In genomic region chr6:89357390-89357789, GRCh38 we compare ENCODE assay signal across 9 cellular contexts. TPM values are rescaled to one million over a fixed set of nuclear protein-coding genes. Genes with fewer than 3 reads are reported as not detected.
DNase-seq lines count a peak whose midpoint lies in the region; ATAC-seq, FAIRE-seq and TF ChIP-seq lines count a peak whose summit lies in the region.
"Had no signal": no experiment of that assay in that cellular context is flagged by ENCODE, and none has a peak within 500 bp of the region (broad histone marks: within the 10 kb centered on the region; RNA-seq: fewer than 3 reads in every experiment).

No MANE protein-coding gene starts in this region.

- H3K4me3 ChIP-seq in BLaER1 (peak overlapping the region; percentile 36), GM12878 (peak overlapping the region; percentile 16; the same call in 1 of the 2 replicates)

- H3K9me3 Mint-ChIP-seq in H9: no peaks in the 10 kb centered on the region; a peak in 2 of 5 replicates
- no peaks in the 10 kb centered on the region for H3K9me3 Mint-ChIP-seq in progenitor cell of endocrine pancreas (ENCODE audit: low read depth)

- CTCF ChIA-PET in GM12878 (lab: Yijun Ruan, JAX): interaction anchor here (1.2 to 17.0 kb wide), 8 partner anchors 7 to 472 kb away, joined by 3 to 260 read pairs (median 20); partner anchors contain the start of gene CASP8AP2

- H3K4ac ChIP-seq in H9 (ENCODE audit: low read depth, low read length): no peak overlapping the region

- H3K27ac Mint-ChIP-seq in H9 (no peak overlapping the region), progenitor cell of endocrine pancreas (no peak overlapping the region)

- no peaks in the 10 kb centered on the region for H3K36me3 ChIP-seq in BLaER1
- no peaks in the 10 kb centered on the region for H3K36me3 ChIP-seq in GM12878 (ENCODE audit: control insufficient read depth in 2 of 2, insufficient read depth in 2 of 2, low read length in 1 of 2)

- H2AFZ ChIP-seq in GM12878 (ENCODE audit: control insufficient read depth, low read depth, low read length) (peak overlapping the region; percentile 52), H9 (ENCODE audit: low read length) (no peak overlapping the region)

- DNase-seq in GM12878 (ENCODE audit: low read depth, low spot score) (peak; percentile 87), H9 (no peak), HPDE6-E6E7 (ENCODE audit: extremely low spot score) (no peak), progenitor cell of endocrine pancreas (ENCODE audit: low spot score, unreplicated experiment) (no peak), GM19240 (ENCODE audit: insufficient read length, low spot score) (no peak)
- DNase-seq: amygdala had no signal

- no peak overlapping the region for H3K56ac ChIP-seq in H9 (ENCODE audit: insufficient read length, low read depth, low read length)

- H3K14ac ChIP-seq in H9 (ENCODE audit: insufficient read depth, low read length): no peak overlapping the region

- no peak overlapping the region for H2BK20ac ChIP-seq in H9 (ENCODE audit: low read depth, low read length, poor library complexity, severe bottlenecking)

- peaks cover 65% of the 10 kb centered on the region for H3K4me1 ChIP-seq in BLaER1
- peaks cover 70% of the 10 kb centered on the region for H3K4me1 ChIP-seq in GM12878 (ENCODE audit: control insufficient read depth, insufficient read depth, low read length)
- no peaks in the 10 kb centered on the region for H3K4me1 ChIP-seq in H9 (ENCODE audit: insufficient read depth, low read length)

- H2BK15ac ChIP-seq in H9 (ENCODE audit: low read depth, low read length): no peak overlapping the region

- H3K27me3 Mint-ChIP-seq in H9 (ENCODE audit: low read depth) (peaks cover 7% of the 10 kb centered on the region), progenitor cell of endocrine pancreas (no peaks in the 10 kb centered on the region)

- H3K9me3 ChIP-seq in BLaER1 (no peaks in the 10 kb centered on the region), GM12878 (replicated peaks; ENCODE audit: control insufficient read depth, insufficient read depth, low read length) (peaks cover 2% of the 10 kb centered on the region; the same call in 2 of the 3 replicates), H9 (ENCODE audit: control insufficient read depth, low read depth, low read length) (no peaks in the 10 kb centered on the region)

- in situ Hi-C loops in GM12878 (cut with MboI): no loop called here

- no peak overlapping the region for H2AK5ac ChIP-seq in H9 (ENCODE audit: insufficient read length, low read length)

- no peaks in the 10 kb centered on the region for H3K27me3 ChIP-seq in BLaER1
- H3K27me3 ChIP-seq in GM12878 (replicated peaks in 1 of 2; ENCODE audit: control insufficient read depth in 2 of 2, insufficient read depth in 2 of 2, low read length in 1 of 2): no peaks in the 10 kb centered on the region
- no peaks in the 10 kb centered on the region for H3K27me3 ChIP-seq in H9 (ENCODE audit: insufficient read depth, low read length)

- H3K79me1 ChIP-seq in H9 (ENCODE audit: insufficient read depth, low read depth, low read length, poor library complexity, severe bottlenecking): no peaks in the 10 kb centered on the region

- H4K20me1 ChIP-seq in BLaER1 (no peaks in the 10 kb centered on the region), GM12878 (ENCODE audit: control insufficient read depth, insufficient read depth) (no peaks in the 10 kb centered on the region), H9 (ENCODE audit: control insufficient read depth, insufficient read depth, insufficient read length) (no peaks in the 10 kb centered on the region)

- 0 out of 7 replicates have a peak, but pooled peaks cover 0 to 2% (median 0%) of the 10 kb centered on the region in 3 experiments for H3K36me3 Mint-ChIP-seq in H9 (ENCODE audit: insufficient read depth in 1 of 3, low read depth in 3 of 3)
- H3K36me3 Mint-ChIP-seq in progenitor cell of endocrine pancreas (ENCODE audit: insufficient read depth): no peaks in the 10 kb centered on the region

- H4K8ac ChIP-seq in H9 (replicated peaks; ENCODE audit: insufficient read length, low read depth, low read length): no peak overlapping the region

- FAIRE-seq in GM12878 (lab: Jason Lieb, UNC): peak; percentile 82

- peak overlapping the region; percentile 75 for H3K4me2 ChIP-seq in BLaER1
- H3K4me2 ChIP-seq in GM12878 (ENCODE audit: control insufficient read depth, insufficient read depth): peak overlapping the region; percentile 97
- no peak overlapping the region for H3K4me2 ChIP-seq in H9 (ENCODE audit: insufficient read depth, insufficient read length, low read length)

- peak; percentile 49 for TF ChIP-seq POLR2A in GM19099 (IDR thresholded peaks at IDR 0.05; ENCODE audit: extremely low read depth, insufficient read length, low read depth)
- TF ChIP-seq POLR2A in GM12878 (IDR thresholded peaks at IDR 0.05; ENCODE audit: low read depth, low read length): peak; percentile 69

- H3K4me1 Mint-ChIP-seq in H9 (peaks cover 16 to 20% of the 10 kb centered on the region in 2 experiments), progenitor cell of endocrine pancreas (ENCODE audit: low read depth) (peaks cover 4% of the 10 kb centered on the region)

- BruUV-seq in GM12878 (replicated peaks; lab: Mats Ljungman, UMichigan): no TSS peak

- peak overlapping the region; percentile 96 for H3K27ac ChIP-seq in BLaER1
- peak overlapping the region; percentile 97 for H3K27ac ChIP-seq in GM12878 (ENCODE audit: control insufficient read depth, insufficient read depth)
- no peak overlapping the region for H3K27ac ChIP-seq in H9 (ENCODE audit: insufficient read length, low read depth, low read length)

- intact Hi-C loops in GM12878 (cut with micrococcal nuclease; ENCODE audit: unreplicated experiment): loop anchor here (2.0 to 10.0 kb wide), 2 partner anchors 277 to 457 kb away; partner anchors contain the start of genes MDN1 and PNRC1

- ATAC-seq in HG03175 (IDR thresholded peaks at IDR 0.05; ENCODE audit: unreplicated experiment): peak; percentile 50
- peak; percentile 43 for ATAC-seq in GM12878

- SMC1A ChIA-PET in GM12878 (lab: Charles Lee; ENCODE audit: uncharacterized antibody, unreplicated experiment): interaction anchor here (0.8 to 12.6 kb wide), 14 partner anchors 7 to 277 kb away, joined by 3 to 252 read pairs (median 4); partner anchors contain the start of gene PNRC1

- H3K79me2 ChIP-seq in GM12878 (ENCODE audit: control insufficient read depth, insufficient read depth, low read length) (peaks cover 31% of the 10 kb centered on the region), H9 (ENCODE audit: insufficient read depth, low read length) (no peaks in the 10 kb centered on the region)

- TF ChIP-seq CTCF in GM12878 (IDR thresholded peaks at IDR 0.05 in 2 of 3, conservative IDR thresholded peaks at IDR 0.05 in 1 of 3; ENCODE audit: control insufficient read depth in 2 of 3, extremely low read depth in 1 of 3, insufficient read depth in 1 of 3, low read depth in 3 of 3, low read length in 3 of 3) (no peak), H9 (conservative IDR thresholded peaks at IDR 0.05) (no peak), progenitor cell of endocrine pancreas (IDR thresholded peaks at IDR 0.05; ENCODE audit: unreplicated experiment) (no peak)

- H2BK120ac ChIP-seq in H9 (ENCODE audit: low read depth, low read length, poor library complexity, severe bottlenecking): no peak overlapping the region

- POLR2A ChIA-PET in GM12878 (lab: Charles Lee): interaction anchor here (0.6 to 4.0 kb wide), 8 partner anchors 8 to 277 kb away, joined by 3 to 30 read pairs (median 8); partner anchors contain the start of gene PNRC1

- no peak overlapping the region for H2BK5ac ChIP-seq in H9 (ENCODE audit: insufficient read length, low read length)

- H3K23me2 ChIP-seq in H9 (ENCODE audit: insufficient read length, low read depth, low read length, poor library complexity, severe bottlenecking): peaks cover under 1% of the 10 kb centered on the region

- H3K23ac ChIP-seq in H9 (ENCODE audit: insufficient read length, low read depth, low read length): no peak overlapping the region

- H3K18ac ChIP-seq in H9 (ENCODE audit: insufficient read length, low read depth, low read length): no peak overlapping the region

- H4K91ac ChIP-seq in H9 (ENCODE audit: insufficient read length, low read depth, low read length): no peak overlapping the region

- no peak for TF ChIP-seq RAD21 in GM12878 (IDR thresholded peaks at IDR 0.05; ENCODE audit: insufficient read depth, low read depth, low read length)

- no peak overlapping the region for H4K5ac ChIP-seq in H9 (ENCODE audit: insufficient read length, low read depth, low read length)

- RAD21 ChIA-PET in GM12878 (lab: Charles Lee; ENCODE audit: unreplicated experiment): interaction anchor here (1.0 to 12.7 kb wide), 7 partner anchors 7 to 374 kb away, joined by 3 to 187 read pairs (median 18); partner anchors contain the start of gene PM20D2

- no peak overlapping the region for H3K4me3 Mint-ChIP-seq in H9
- no peak overlapping the region for H3K4me3 Mint-ChIP-seq in progenitor cell of endocrine pancreas (ENCODE audit: low read depth)

- WGBS in GM12878 (ENCODE audit: insufficient coverage, insufficient replicate concordance, low lambda C conversion rate, missing lambda C conversion rate): 0% methylated on average over 3 of the region's 3 CpGs
- no CpG with 5 or more reads among the region's 3 CpGs for WGBS in H9 (ENCODE audit: extremely low coverage, insufficient read length, low lambda C conversion rate)

- TF ChIP-seq EP300 in GM12878 (IDR thresholded peaks at IDR 0.05; ENCODE audit: borderline replicate concordance in 1 of 2, control insufficient read depth in 1 of 2, low read depth in 2 of 2, low read length in 2 of 2): peak; percentile 37 to 85; a peak in 3 of 4 replicates

- no peak overlapping the region for H2BK12ac ChIP-seq in H9 (ENCODE audit: insufficient read length, low read depth, low read length)

- peak overlapping the region; percentile 83 for H3K9ac ChIP-seq in BLaER1
- peak overlapping the region; percentile 74 for H3K9ac ChIP-seq in GM12878 (ENCODE audit: control insufficient read depth, insufficient read depth, low read length)
- H3K9ac ChIP-seq in H9 (ENCODE audit: extremely low read depth, insufficient read length, low read length): no peak overlapping the region

- no peak overlapping the region for H3T11ph ChIP-seq in H9 (ENCODE audit: low read length)

RNA-seq across cellular contexts. Expression of gene UBE2J1, which starts 4.9 kb away (rescaled TPM):
- 36.7 and 38.5 TPM in 2 replicates for total RNA-seq in GM12878 (2013; cell fraction: nucleolus; rRNA removed)
- total RNA-seq in GM12878 (2014; rRNA removed) (90.6 and 96.0 TPM in 2 replicates), GM12878 (2014; rRNA removed; fragmentation: Illumina TruSeq; extraction: Trizol) (110 and 114 TPM in 2 replicates), GM12878 (2021) (84.3 and 85.9 TPM in 2 replicates), H9 (2021) (13.1 and 13.2 TPM in 2 replicates), progenitor cell of endocrine pancreas (36.0 and 36.2 TPM in 2 replicates)
- polyA plus RNA-seq in GM12878 (2011; ENCODE audit: low read depth): 65.5 TPM
- polyA plus RNA-seq in GM12878 (2011; rRNA removed) (89.5 and 129 TPM in 2 replicates), GM12878 (2014; fragmentation: Illumina TruSeq; extraction: Trizol) (120 and 151 TPM in 2 replicates), GM12878 (2014; fragmentation: Nextera tagmentation; extraction: Ambion mirVana) (10 to 100 TPM; 48.7 to 69.1 TPM), GM12878 (2014; rRNA removed) (68.5 and 76.8 TPM in 2 replicates), GM12878 (2016; fragmentation: Nextera tagmentation; extraction: Ambion mirVana) (100 to 1,000 TPM; 129 to 131 TPM)
- 43.6 and 46.9 TPM in 2 replicates for polyA plus RNA-seq in GM12878 (2011; cell fraction: cytosol; rRNA removed)
- polyA plus RNA-seq in GM12878 (2011; cell fraction: nucleus; rRNA removed): 22.2 and 24.3 TPM in 2 replicates
- 84.3 and 96.2 TPM in 2 replicates for polyA plus RNA-seq in GM12878 (2012)
- 59.3 and 75.9 TPM in 2 replicates for polyA minus RNA-seq in GM12878 (2011; rRNA and poly(A)+ RNA removed)
- 25.3 and 30.1 TPM in 2 replicates for polyA minus RNA-seq in GM12878 (2011; cell fraction: cytosol; rRNA and poly(A)+ RNA removed)
- polyA minus RNA-seq in GM12878 (2011; cell fraction: nucleus; rRNA and poly(A)+ RNA removed): 11.0 and 17.1 TPM in 2 replicates

RNA-seq across cellular contexts. Expression of gene GABRR2, which starts 42.3 kb away (rescaled TPM):
- 2.9 and 4.1 TPM in 2 replicates for total RNA-seq in GM12878 (2013; cell fraction: nucleolus; rRNA removed)
- total RNA-seq in GM12878 (2014; rRNA removed) (0.23 and 0.33 TPM in 2 replicates), GM12878 (2014; rRNA removed; fragmentation: Illumina TruSeq; extraction: Trizol) (0.31 and 0.32 TPM in 2 replicates), GM12878 (2021) (0.35 and 0.54 TPM in 2 replicates), H9 (2021) (not detected in 2 replicates), progenitor cell of endocrine pancreas (0.47 and 0.53 TPM in 2 replicates)
- 0.35 TPM for polyA plus RNA-seq in GM12878 (2011; ENCODE audit: low read depth)
- polyA plus RNA-seq in GM12878 (2011; rRNA removed) (0.27 and 0.34 TPM in 2 replicates), GM12878 (2014; fragmentation: Illumina TruSeq; extraction: Trizol) (0.59 and 0.72 TPM in 2 replicates), GM12878 (2014; fragmentation: Nextera tagmentation; extraction: Ambion mirVana) (not detected), GM12878 (2014; rRNA removed) (0.33 and 0.62 TPM in 2 replicates), GM12878 (2016; fragmentation: Nextera tagmentation; extraction: Ambion mirVana) (under 1 TPM; 0.16 to 0.19 TPM)
- polyA plus RNA-seq in GM12878 (2011; cell fraction: cytosol; rRNA removed): 0.36 and 0.37 TPM in 2 replicates
- polyA plus RNA-seq in GM12878 (2011; cell fraction: nucleus; rRNA removed): 4.2 and 4.3 TPM in 2 replicates
- 0.38 and 0.58 TPM in 2 replicates for polyA plus RNA-seq in GM12878 (2012)
- 0.22 and 0.26 TPM in 2 replicates for polyA minus RNA-seq in GM12878 (2011; rRNA and poly(A)+ RNA removed)
- not detected in 2 replicates for polyA minus RNA-seq in GM12878 (2011; cell fraction: cytosol; rRNA and poly(A)+ RNA removed)
- polyA minus RNA-seq in GM12878 (2011; cell fraction: nucleus; rRNA and poly(A)+ RNA removed): 0.48 and 0.77 TPM in 2 replicates

RNA-seq across cellular contexts. Expression of gene RRAGD, which starts 54.7 kb away (rescaled TPM):
- total RNA-seq in GM12878 (2013; cell fraction: nucleolus; rRNA removed): 8.4 and 8.8 TPM in 2 replicates
- total RNA-seq in GM12878 (2014; rRNA removed) (8.2 and 8.9 TPM in 2 replicates), GM12878 (2014; rRNA removed; fragmentation: Illumina TruSeq; extraction: Trizol) (12.9 and 13.6 TPM in 2 replicates), GM12878 (2021) (15.6 and 16.5 TPM in 2 replicates), H9 (2021) (8.3 and 10.6 TPM in 2 replicates), progenitor cell of endocrine pancreas (8.0 and 11.4 TPM in 2 replicates)
- 34.4 TPM for polyA plus RNA-seq in GM12878 (2011; ENCODE audit: low read depth)
- polyA plus RNA-seq in GM12878 (2011; rRNA removed) (17.4 and 25.5 TPM in 2 replicates), GM12878 (2014; fragmentation: Illumina TruSeq; extraction: Trizol) (9.8 and 15.3 TPM in 2 replicates), GM12878 (2014; fragmentation: Nextera tagmentation; extraction: Ambion mirVana) (1 to 10 TPM; 4.6 to 4.8 TPM), GM12878 (2014; rRNA removed) (6.3 and 8.1 TPM in 2 replicates), GM12878 (2016; fragmentation: Nextera tagmentation; extraction: Ambion mirVana) (1 to 10 TPM; 5.6 to 8.7 TPM)
- 5.4 and 5.8 TPM in 2 replicates for polyA plus RNA-seq in GM12878 (2011; cell fraction: cytosol; rRNA removed)
- 2.7 and 4.2 TPM in 2 replicates for polyA plus RNA-seq in GM12878 (2011; cell fraction: nucleus; rRNA removed)
- polyA plus RNA-seq in GM12878 (2012): 41.1 and 60.7 TPM in 2 replicates
- 7.4 and 12.2 TPM in 2 replicates for polyA minus RNA-seq in GM12878 (2011; rRNA and poly(A)+ RNA removed)
- 3.2 and 4.7 TPM in 2 replicates for polyA minus RNA-seq in GM12878 (2011; cell fraction: cytosol; rRNA and poly(A)+ RNA removed)
- polyA minus RNA-seq in GM12878 (2011; cell fraction: nucleus; rRNA and poly(A)+ RNA removed): 1.2 and 1.4 TPM in 2 replicates
